In genomic region chr6:137810554-137811120, GRCh38 we compare ENCODE assay signal across 1 cellular context.
TF ChIP-seq lines count a peak whose summit lies in the region.

No MANE protein-coding gene starts in this region.

TF ChIP-seq in HepG2, 621 proteins besides CTCF, POLR2A, EP300 and RAD21 (continued from another document and continues in another):
- TF ChIP-seq ZFP90 (CRISPR knock-in tag; IDR thresholded peaks at IDR 0.05; ENCODE audit: borderline replicate concordance) (no peak), ZNF383 (CRISPR knock-in tag; IDR thresholded peaks at IDR 0.05; ENCODE audit: borderline replicate concordance) (peak; percentile 56; the same call in 1 of the 2 replicates), GFI1 (CRISPR knock-in tag; IDR thresholded peaks at IDR 0.05; ENCODE audit: borderline replicate concordance) (peak; percentile 88; the same call in 1 of the 2 replicates), ZNF333 (CRISPR knock-in tag; IDR thresholded peaks at IDR 0.05; ENCODE audit: borderline replicate concordance) (no peak), ELK4 (CRISPR knock-in tag; IDR thresholded peaks at IDR 0.05; ENCODE audit: borderline replicate concordance) (no peak), ATF7 (IDR thresholded peaks at IDR 0.05) (no peak), ATF7 (CRISPR knock-in tag; IDR thresholded peaks at IDR 0.05) (no peak), CREM (IDR thresholded peaks at IDR 0.05) (no peak; the same call in 1 of the 2 replicates), CREM (CRISPR knock-in tag; IDR thresholded peaks at IDR 0.05) (no peak), FOXO1 (CRISPR knock-in tag; IDR thresholded peaks at IDR 0.05) (peak; percentile 49; the same call in 1 of the 2 replicates), ZSCAN30 (CRISPR knock-in tag; IDR thresholded peaks at IDR 0.05) (no peak), NR2F6 (IDR thresholded peaks at IDR 0.05) (peak; percentile 27; the same call in 1 of the 2 replicates), NR2F6 (CRISPR knock-in tag; IDR thresholded peaks at IDR 0.05) (no peak), NFATC3 (CRISPR knock-in tag; IDR thresholded peaks at IDR 0.05) (no peak), SNAI1 (CRISPR knock-in tag; IDR thresholded peaks at IDR 0.05; ENCODE audit: borderline replicate concordance) (0 out of 2 replicates have a peak, but pooled peaks have one; percentile 35), GZF1 (CRISPR knock-in tag; IDR thresholded peaks at IDR 0.05) (no peak), THAP9 (CRISPR knock-in tag; IDR thresholded peaks at IDR 0.05; ENCODE audit: borderline replicate concordance) (no peak), SOX13 (IDR thresholded peaks at IDR 0.05) (peak; percentile 70), SOX13 (CRISPR knock-in tag; conservative IDR thresholded peaks at IDR 0.05 in 1 of 2, IDR thresholded peaks at IDR 0.05 in 1 of 2) (peak in 1 of 2 experiments; percentile 83; a peak in 2 of 4 replicates), HNF4A (CRISPR knock-in tag; IDR thresholded peaks at IDR 0.05) (peak; percentile 96), ARNTL (CRISPR knock-in tag; IDR thresholded peaks at IDR 0.05) (no peak), EED (CRISPR knock-in tag; IDR thresholded peaks at IDR 0.05) (no peak), ZNF318 (CRISPR knock-in tag; IDR thresholded peaks at IDR 0.05) (no peak), ARID5B (CRISPR knock-in tag; IDR thresholded peaks at IDR 0.05) (peak; percentile 74), ZNF274 (CRISPR knock-in tag; IDR thresholded peaks at IDR 0.05) (no peak), ZNF142 (CRISPR knock-in tag; IDR thresholded peaks at IDR 0.05) (no peak), YEATS2 (CRISPR knock-in tag; IDR thresholded peaks at IDR 0.05; ENCODE audit: borderline replicate concordance) (peak; percentile 9; the same call in 1 of the 2 replicates), ESRRA (CRISPR knock-in tag; IDR thresholded peaks at IDR 0.05; ENCODE audit: low read depth) (peak; percentile 43; the same call in 1 of the 2 replicates), TFDP2 (CRISPR knock-in tag; IDR thresholded peaks at IDR 0.05) (no peak), ZBTB46 (CRISPR knock-in tag; IDR thresholded peaks at IDR 0.05; ENCODE audit: borderline replicate concordance) (no peak; the same call in 1 of the 2 replicates), PHF5A (CRISPR knock-in tag; IDR thresholded peaks at IDR 0.05; ENCODE audit: low read depth, unreplicated experiment) (no peak)
